23 cellular contexts compared by ENCODE assay signal in genomic region chr4:178602833-178603232, GRCh38.
"Had no signal": no experiment of that assay in that cellular context is flagged by ENCODE, and none has a peak within 500 bp of the region (broad histone marks: within the 10 kb centered on the region; RNA-seq: fewer than 3 reads in every experiment).

No MANE protein-coding gene starts in this region.

- H3K27me3 ChIP-seq: esophagus muscularis mucosa, neutrophil, spleen, tibial artery, upper lobe of right lung had no signal

- H3K36me3 ChIP-seq: esophagus muscularis mucosa, neutrophil, spleen, tibial artery, upper lobe of right lung had no signal

- H3K4me1 Mint-ChIP-seq: naive thymus-derived CD8-positive, alpha-beta T cell; stimulated activated memory B cell treated with anti-CD40 and anti-IgM and Interleukin-4, amounts not matched to agents 10 μg/mL and 1 μg/mL and 100 μg/mL, for 72 hours had no signal

- H3K9me3 ChIP-seq: mucosa of descending colon, neutrophil, psoas muscle, upper lobe of right lung had no signal

- H3K4me3 Mint-ChIP-seq: naive thymus-derived CD8-positive, alpha-beta T cell; stimulated activated memory B cell treated with anti-CD40 and anti-IgM and Interleukin-4, amounts not matched to agents 10 μg/mL and 1 μg/mL and 100 μg/mL, for 72 hours; stimulated activated naive CD8-positive, alpha-beta T cell treated with anti-CD3 and anti-CD28 coated beads, Interleukin-15, Interleukin-2, amounts not matched to agents 100 ng/mL and 50 ng/mL, for 24 hours had no signal

- FAIRE-seq: endometrium had no signal

- H3K4me3 ChIP-seq: esophagus muscularis mucosa, mucosa of descending colon, psoas muscle, spleen, tibial artery, upper lobe of right lung had no signal

- H3K4me1 ChIP-seq: esophagus muscularis mucosa, psoas muscle, spleen, tibial artery, upper lobe of right lung had no signal

- ATAC-seq: left lobe of liver; mucosa of descending colon; naive thymus-derived CD8-positive, alpha-beta T cell; psoas muscle; sciatic nerve; stimulated activated memory B cell treated with anti-CD40 and anti-IgM and Interleukin-4, amounts not matched to agents 10 μg/mL and 1 μg/mL and 100 μg/mL, for 72 hours; upper lobe of right lung had no signal

- H3K36me3 Mint-ChIP-seq: stimulated activated memory B cell treated with anti-CD40 and anti-IgM and Interleukin-4, amounts not matched to agents 10 μg/mL and 1 μg/mL and 100 μg/mL, for 72 hours had no signal

- DNase-seq: effector memory CD4-positive, alpha-beta T cell; head of caudate nucleus; hippocampal formation; islet precursor cell; mammary epithelial cell; mucosa of descending colon; naive thymus-derived CD8-positive, alpha-beta T cell; psoas muscle; retina; spleen; stimulated activated CD4-positive, alpha-beta T cell treated with anti-CD3 and anti-CD28 coated beads, Interleukin-15, amount 100 ng/mL, for 24 hours; stimulated activated CD4-positive, alpha-beta T cell treated with anti-CD3 and anti-CD28 coated beads, Interleukin-1b, Interleukin-23, amount 100 ng/mL, for 48 hours; stimulated activated CD4-positive, alpha-beta T cell treated with anti-CD3 and anti-CD28 coated beads, Interleukin-4, amount 100 ng/mL, for 24 hours; tibial artery; upper lobe of right lung had no signal

- H3K27me3 Mint-ChIP-seq: naive thymus-derived CD8-positive, alpha-beta T cell; stimulated activated memory B cell treated with anti-CD40 and anti-IgM and Interleukin-4, amounts not matched to agents 10 μg/mL and 1 μg/mL and 100 μg/mL, for 72 hours; stimulated activated naive CD8-positive, alpha-beta T cell treated with anti-CD3 and anti-CD28 coated beads, Interleukin-15, Interleukin-2, amounts not matched to agents 100 ng/mL and 50 ng/mL, for 24 hours had no signal

- H3K27ac ChIP-seq: epithelial cell of prostate, esophagus muscularis mucosa, neutrophil, psoas muscle, spleen, tibial artery, upper lobe of right lung had no signal

- H3K27ac Mint-ChIP-seq: naive thymus-derived CD8-positive, alpha-beta T cell; stimulated activated memory B cell treated with anti-CD40 and anti-IgM and Interleukin-4, amounts not matched to agents 10 μg/mL and 1 μg/mL and 100 μg/mL, for 72 hours; stimulated activated naive CD8-positive, alpha-beta T cell treated with anti-CD3 and anti-CD28 coated beads, Interleukin-15, Interleukin-2, amounts not matched to agents 100 ng/mL and 50 ng/mL, for 24 hours had no signal
